22 cellular contexts compared by ENCODE assay signal in the genomic region with DNA sequence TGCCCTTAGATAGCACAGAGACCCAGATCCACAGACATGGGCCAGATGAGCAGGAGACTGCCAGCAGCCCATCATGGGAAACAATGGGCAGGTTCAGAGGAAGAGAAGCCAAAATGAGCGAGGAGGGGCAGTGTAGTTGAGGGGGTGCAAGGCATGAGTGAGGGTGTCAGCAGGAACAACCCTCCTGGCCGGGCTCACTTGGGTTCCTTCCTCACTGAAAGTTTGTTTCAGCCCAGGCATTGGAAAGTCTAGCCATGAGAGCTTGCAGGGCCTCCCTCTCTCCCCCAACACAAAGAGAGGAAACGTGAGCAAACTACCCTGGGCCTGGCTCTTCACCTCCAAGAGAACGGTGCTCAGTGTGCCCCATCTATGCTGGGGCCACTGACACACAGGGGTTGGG. TPM values are rescaled to one million over a fixed set of nuclear protein-coding genes. Genes with fewer than 3 reads are reported as not detected.
A peak's percentile ranks its signal among the peaks of the same experiment; 100 is the strongest.
DNase-seq lines count a peak whose midpoint lies in the region; ATAC-seq and TF ChIP-seq lines count a peak whose summit lies in the region.
"Had no signal": no experiment of that assay in that cellular context is flagged by ENCODE, and none has a peak within 500 bp of the region (broad histone marks: within the 10 kb centered on the region; RNA-seq: fewer than 3 reads in every experiment).

No MANE protein-coding gene starts in this region.

- peaks cover 13% of the 10 kb centered on the region for H3K27me3 Mint-ChIP-seq in activated naive CD4-positive, alpha-beta T cell treated with anti-CD3 and anti-CD28 coated beads, Interleukin-2, amount 10 ng/mL, durations not matched to agents 7 days and 5 days
- H3K27me3 Mint-ChIP-seq: B cell had no signal

- H3K36me3 Mint-ChIP-seq in activated naive CD4-positive, alpha-beta T cell treated with anti-CD3 and anti-CD28 coated beads, Interleukin-2, amount 50 U/mL, for 72 hours, result peaks cover 0 to 4% of the 10 kb centered on the region in 2 donors
- no peaks in the 10 kb centered on the region for H3K36me3 Mint-ChIP-seq in activated naive CD4-positive, alpha-beta T cell treated with anti-CD3 and anti-CD28 coated beads, Interleukin-2, amount 10 ng/mL, durations not matched to agents 7 days and 5 days

- H3K27me3 ChIP-seq in esophagus muscularis mucosa, result no peaks in the 10 kb centered on the region
- H3K27me3 ChIP-seq: BLaER1 had no signal

- no peak for TF ChIP-seq CTCF in esophagus muscularis mucosa (IDR thresholded peaks at IDR 0.05)

- H3K9me3 ChIP-seq in esophagus muscularis mucosa, result no peaks in the 10 kb centered on the region
- H3K9me3 ChIP-seq: BLaER1, Caco-2 had no signal

- no peak overlapping the region for H3K4me3 Mint-ChIP-seq in activated naive CD4-positive, alpha-beta T cell treated with anti-CD3 and anti-CD28 coated beads, Interleukin-2, amount 10 ng/mL, durations not matched to agents 7 days and 5 days
- H3K4me3 Mint-ChIP-seq: B cell; CD4-positive, CD25-positive, alpha-beta regulatory T cell; CD8-positive, alpha-beta T cell had no signal

- 96% methylated on average over 4 of the region's 4 CpGs for WGBS in esophagus muscularis mucosa

- CTCF ChIA-PET in activated naive CD4-positive, alpha-beta T cell treated with anti-CD3 and anti-CD28 coated beads, Interleukin-2, amount 10 ng/mL, durations not matched to agents 7 days and 5 days (lab: Charles Lee), result interaction anchor here (0.9 kb wide), 1 partner anchor 51 kb away, joined by 3 read pairs; no protein-coding TSS in a partner anchor

- no peak for TF ChIP-seq EP300 in esophagus muscularis mucosa (IDR thresholded peaks at IDR 0.05)

- no peaks in the 10 kb centered on the region for H3K36me3 ChIP-seq in esophagus muscularis mucosa
- H3K36me3 ChIP-seq: BLaER1 had no signal

- H3K27ac Mint-ChIP-seq in activated naive CD4-positive, alpha-beta T cell treated with anti-CD3 and anti-CD28 coated beads, Interleukin-2, amount 50 U/mL, for 72 hours, result peak overlapping the region; percentile 1 to 50
- no peak overlapping the region for H3K27ac Mint-ChIP-seq in activated naive CD4-positive, alpha-beta T cell treated with anti-CD3 and anti-CD28 coated beads, Interleukin-2, amount 10 ng/mL, durations not matched to agents 7 days and 5 days
- H3K27ac Mint-ChIP-seq: B cell; CD4-positive, CD25-positive, alpha-beta regulatory T cell; CD8-positive, alpha-beta T cell had no signal

- intact Hi-C loops in esophagus muscularis mucosa (cut with DNase I), result no loop called here

- H3K4me1 ChIP-seq in esophagus muscularis mucosa, result peaks cover 0 to 5% (median 0%) of the 10 kb centered on the region in 4 donors
- H3K4me1 ChIP-seq: Caco-2 had no signal

- ATAC-seq in activated naive CD4-positive, alpha-beta T cell treated with anti-CD3 and anti-CD28 coated beads, Interleukin-2, amount 50 U/mL, for 72 hours, result no peak
- ATAC-seq: CD8-positive, alpha-beta T cell; GM12878 had no signal

- no peak for DNase-seq in activated naive CD4-positive, alpha-beta T cell treated with anti-CD3 and anti-CD28 coated beads, Interleukin-2, amount 50 U/mL, for 72 hours (ENCODE audit: low spot score in 2 of 2)
- DNase-seq in activated naive CD4-positive, alpha-beta T cell treated with anti-CD3 and anti-CD28 coated beads, Interleukin-2, amount 10 ng/mL, durations not matched to agents 7 days and 5 days, result no peak
- DNase-seq in D341Med (ENCODE audit: low spot score) (peak; percentile 1), esophagus muscularis mucosa (ENCODE audit: extremely low spot score) (peak; percentile 87), ureter (ENCODE audit: low spot score) (peak; percentile 14), iPS-NIHi7 (ENCODE audit: extremely low spot score) (no peak)
- no peak for DNase-seq in activated CD8-positive, alpha-beta memory T cell treated with anti-CD3 and anti-CD28 coated beads, Interleukin-2, amount 50 U/mL, for 4 hours
- DNase-seq: Caco-2; CD4-positive, CD25-positive, alpha-beta regulatory T cell; CD8-positive, alpha-beta T cell; DMS 273 treated with DMSO at 0.1 percent for 48 hours; DMS79; EL; GDM1; GM23248; H7; HCEC 1CT had no signal

- TF ChIP-seq POLR2A in esophagus muscularis mucosa (IDR thresholded peaks at IDR 0.05; ENCODE audit: low read depth), result no peak

- no peaks in the 10 kb centered on the region for H3K9me3 Mint-ChIP-seq in activated naive CD4-positive, alpha-beta T cell treated with anti-CD3 and anti-CD28 coated beads, Interleukin-2, amount 50 U/mL, for 72 hours
- no peaks in the 10 kb centered on the region for H3K9me3 Mint-ChIP-seq in activated naive CD4-positive, alpha-beta T cell treated with anti-CD3 and anti-CD28 coated beads, Interleukin-2, amount 10 ng/mL, durations not matched to agents 7 days and 5 days
- H3K9me3 Mint-ChIP-seq: CD4-positive, CD25-positive, alpha-beta regulatory T cell; CD8-positive, alpha-beta T cell had no signal

- no peak overlapping the region for H3K4me3 ChIP-seq in esophagus muscularis mucosa
- H3K4me3 ChIP-seq: BLaER1, GM12878, GM23248 had no signal

- H3K27ac ChIP-seq in esophagus muscularis mucosa (replicated peaks in 1 of 4), result no peak overlapping the region
- H3K27ac ChIP-seq: 22Rv1, BLaER1, C4-2B, GM23248 had no signal

- H3K4me1 Mint-ChIP-seq in activated naive CD4-positive, alpha-beta T cell treated with anti-CD3 and anti-CD28 coated beads, Interleukin-2, amount 10 ng/mL, durations not matched to agents 7 days and 5 days, result peaks cover 12% of the 10 kb centered on the region
- H3K4me1 Mint-ChIP-seq: B cell had no signal

RNA-seq across cellular contexts. Expression of a gene that starts 48.0 kb away (rescaled TPM):
- 1 to 10 TPM; 1.6 to 1.7 TPM for total RNA-seq in activated naive CD4-positive, alpha-beta T cell treated with anti-CD3 and anti-CD28 coated beads, Interleukin-2, amount 50 U/mL, for 72 hours
- total RNA-seq in esophagus muscularis mucosa (1 to 10 TPM in 1 of 4 donors, under 1 TPM in 3; 0.39 to 1.3 (median 0.82) TPM), ureter (31.0 TPM)
- total RNA-seq: GM23248 had no signal

Comparison
In these comparisons a context has a peak if more than half of its experiments do, and no peak if none do; other contexts are left out.
1. DNase-seq: peak in D341Med (single experiment), esophagus muscularis mucosa (single experiment) and ureter (single experiment); none in activated naive CD4-positive, alpha-beta T cell treated with anti-CD3 and anti-CD28 coated beads, Interleukin-2, amount 50 U/mL, for 72 hours (0 of 2), activated naive CD4-positive, alpha-beta T cell treated with anti-CD3 and anti-CD28 coated beads, Interleukin-2, amount 10 ng/mL, durations not matched to agents 7 days and 5 days (single experiment), iPS-NIHi7 (single experiment) and activated CD8-positive, alpha-beta memory T cell treated with anti-CD3 and anti-CD28 coated beads, Interleukin-2, amount 50 U/mL, for 4 hours (single experiment).
2. RNA of a gene that starts 48.0 kb away (total RNA-seq): 31.0 TPM in ureter (single experiment); 1.6 to 1.7 TPM in activated naive CD4-positive, alpha-beta T cell treated with anti-CD3 and anti-CD28 coated beads, Interleukin-2, amount 50 U/mL, for 72 hours and 0.39 to 1.3 TPM in esophagus muscularis mucosa; every median in the first group is over 10 times any median in the second.